1 cellular context compared by ENCODE assay signal in the genomic region with DNA sequence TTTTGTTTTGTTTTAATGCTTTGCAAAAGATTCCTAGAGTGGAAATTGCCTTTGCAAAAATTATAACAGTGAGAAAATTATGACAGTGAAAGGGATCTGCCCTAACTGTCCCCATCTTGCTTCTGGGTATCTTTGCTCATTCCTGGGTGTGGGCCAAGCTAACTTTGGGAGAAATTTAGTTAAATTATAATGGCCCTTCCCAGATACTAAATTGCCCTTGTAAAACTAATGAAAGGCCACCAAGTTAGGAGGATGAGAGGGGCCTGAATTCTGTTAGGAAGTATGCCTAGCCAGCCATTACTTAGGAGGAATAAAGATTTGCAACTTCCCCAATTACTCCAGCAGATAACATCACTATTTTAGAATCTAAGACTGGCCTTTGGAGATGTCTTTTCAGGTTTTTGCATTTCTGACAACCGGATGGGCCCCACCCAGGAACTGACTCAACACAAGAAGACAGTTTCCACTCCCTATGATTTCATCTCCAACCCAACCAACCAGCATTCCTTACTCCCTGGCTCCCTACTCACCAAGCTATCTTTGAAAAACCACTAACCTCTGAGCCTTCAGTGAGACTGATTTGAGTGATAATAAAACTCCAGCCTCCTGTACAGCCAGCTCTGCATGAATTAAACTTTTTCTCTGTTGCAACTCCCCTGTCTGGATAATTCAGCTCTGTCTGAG.
TF ChIP-seq lines count a peak whose summit lies in the region.

No MANE protein-coding gene starts in this region.

TF ChIP-seq in GM12878, 131 proteins besides CTCF, POLR2A, EP300 and RAD21 (continued from another document):
- TF ChIP-seq, protein P1, sequence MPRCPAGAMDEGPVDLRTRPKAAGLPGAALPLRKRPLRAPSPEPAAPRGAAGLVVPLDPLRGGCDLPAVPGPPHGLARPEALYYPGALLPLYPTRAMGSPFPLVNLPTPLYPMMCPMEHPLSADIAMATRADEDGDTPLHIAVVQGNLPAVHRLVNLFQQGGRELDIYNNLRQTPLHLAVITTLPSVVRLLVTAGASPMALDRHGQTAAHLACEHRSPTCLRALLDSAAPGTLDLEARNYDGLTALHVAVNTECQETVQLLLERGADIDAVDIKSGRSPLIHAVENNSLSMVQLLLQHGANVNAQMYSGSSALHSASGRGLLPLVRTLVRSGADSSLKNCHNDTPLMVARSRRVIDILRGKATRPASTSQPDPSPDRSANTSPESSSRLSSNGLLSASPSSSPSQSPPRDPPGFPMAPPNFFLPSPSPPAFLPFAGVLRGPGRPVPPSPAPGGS (IDR thresholded peaks at IDR 0.05; ENCODE audit: borderline replicate concordance, insufficient read depth, low read depth, low read length, poor library complexity, severe bottlenecking) = no peak
- TF ChIP-seq USF1 (IDR thresholded peaks at IDR 0.05; ENCODE audit: borderline replicate concordance, extremely low read length, insufficient read depth, low read depth, low read length) (no peak), EGR1 (IDR thresholded peaks at IDR 0.05; ENCODE audit: borderline replicate concordance in 1 of 2, low read depth in 2 of 2, low read length in 2 of 2) (no peak), BMI1 (IDR thresholded peaks at IDR 0.05; ENCODE audit: borderline replicate concordance) (no peak), EED (IDR thresholded peaks at IDR 0.05; ENCODE audit: low read depth) (peak; percentile 87), JUNB (IDR thresholded peaks at IDR 0.05) (peak; percentile 33; the same call in 1 of the 2 replicates), ETV6 (conservative IDR thresholded peaks at IDR 0.05 in 1 of 2, IDR thresholded peaks at IDR 0.05 in 1 of 2; ENCODE audit: borderline replicate concordance in 1 of 2, low read depth in 1 of 2) (peak in 1 of 2 experiments; percentile 53; a peak in 1 of 4 replicates), MAX (IDR thresholded peaks at IDR 0.05; ENCODE audit: low read depth, low read length) (no peak), NFYA (IDR thresholded peaks at IDR 0.05; ENCODE audit: borderline replicate concordance, low read depth, low read length) (no peak), IKZF2 (IDR thresholded peaks at IDR 0.05) (peak in 1 of 2 experiments; percentile 12; a peak in 1 of 4 replicates), RFX5 (IDR thresholded peaks at IDR 0.05; ENCODE audit: low read depth, low read length) (no peak), NFIC (IDR thresholded peaks at IDR 0.05; ENCODE audit: low read depth, low read length) (peak; percentile 31; the same call in 1 of the 2 replicates), SUZ12 (IDR thresholded peaks at IDR 0.05; ENCODE audit: unreplicated experiment) (no peak), IRF3 (IDR thresholded peaks at IDR 0.05) (no peak), RCOR1 (conservative IDR thresholded peaks at IDR 0.05; ENCODE audit: low read depth, low read length) (no peak), RAD51 (IDR thresholded peaks at IDR 0.05) (no peak)
- TF ChIP-seq, protein P2, sequence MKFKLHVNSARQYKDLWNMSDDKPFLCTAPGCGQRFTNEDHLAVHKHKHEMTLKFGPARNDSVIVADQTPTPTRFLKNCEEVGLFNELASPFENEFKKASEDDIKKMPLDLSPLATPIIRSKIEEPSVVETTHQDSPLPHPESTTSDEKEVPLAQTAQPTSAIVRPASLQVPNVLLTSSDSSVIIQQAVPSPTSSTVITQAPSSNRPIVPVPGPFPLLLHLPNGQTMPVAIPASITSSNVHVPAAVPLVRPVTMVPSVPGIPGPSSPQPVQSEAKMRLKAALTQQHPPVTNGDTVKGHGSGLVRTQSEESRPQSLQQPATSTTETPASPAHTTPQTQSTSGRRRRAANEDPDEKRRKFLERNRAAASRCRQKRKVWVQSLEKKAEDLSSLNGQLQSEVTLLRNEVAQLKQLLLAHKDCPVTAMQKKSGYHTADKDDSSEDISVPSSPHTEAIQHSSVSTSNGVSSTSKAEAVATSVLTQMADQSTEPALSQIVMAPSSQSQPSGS (IDR thresholded peaks at IDR 0.05; ENCODE audit: low read length) = no peak
- TF ChIP-seq, protein P3, sequence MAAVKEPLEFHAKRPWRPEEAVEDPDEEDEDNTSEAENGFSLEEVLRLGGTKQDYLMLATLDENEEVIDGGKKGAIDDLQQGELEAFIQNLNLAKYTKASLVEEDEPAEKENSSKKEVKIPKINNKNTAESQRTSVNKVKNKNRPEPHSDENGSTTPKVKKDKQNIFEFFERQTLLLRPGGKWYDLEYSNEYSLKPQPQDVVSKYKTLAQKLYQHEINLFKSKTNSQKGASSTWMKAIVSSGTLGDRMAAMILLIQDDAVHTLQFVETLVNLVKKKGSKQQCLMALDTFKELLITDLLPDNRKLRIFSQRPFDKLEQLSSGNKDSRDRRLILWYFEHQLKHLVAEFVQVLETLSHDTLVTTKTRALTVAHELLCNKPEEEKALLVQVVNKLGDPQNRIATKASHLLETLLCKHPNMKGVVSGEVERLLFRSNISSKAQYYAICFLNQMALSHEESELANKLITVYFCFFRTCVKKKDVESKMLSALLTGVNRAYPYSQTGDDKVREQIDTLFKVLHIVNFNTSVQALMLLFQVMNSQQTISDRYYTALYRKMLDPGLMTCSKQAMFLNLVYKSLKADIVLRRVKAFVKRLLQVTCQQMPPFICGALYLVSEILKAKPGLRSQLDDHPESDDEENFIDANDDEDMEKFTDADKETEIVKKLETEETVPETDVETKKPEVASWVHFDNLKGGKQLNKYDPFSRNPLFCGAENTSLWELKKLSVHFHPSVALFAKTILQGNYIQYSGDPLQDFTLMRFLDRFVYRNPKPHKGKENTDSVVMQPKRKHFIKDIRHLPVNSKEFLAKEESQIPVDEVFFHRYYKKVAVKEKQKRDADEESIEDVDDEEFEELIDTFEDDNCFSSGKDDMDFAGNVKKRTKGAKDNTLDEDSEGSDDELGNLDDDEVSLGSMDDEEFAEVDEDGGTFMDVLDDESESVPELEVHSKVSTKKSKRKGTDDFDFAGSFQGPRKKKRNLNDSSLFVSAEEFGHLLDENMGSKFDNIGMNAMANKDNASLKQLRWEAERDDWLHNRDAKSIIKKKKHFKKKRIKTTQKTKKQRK (IDR thresholded peaks at IDR 0.05; ENCODE audit: low read depth, low read length) = no peak
TF ChIP-seq in GM12878: peak in this region for 5.
